ENCODE assay signal across 1 cellular context in genomic region chr6:139337830-139338229, GRCh38.
TF ChIP-seq lines count a peak whose summit lies in the region.

No MANE protein-coding gene starts in this region.

TF ChIP-seq in K562, 482 proteins besides CTCF, POLR2A, EP300 and RAD21 (continued from another document):
- TF ChIP-seq PBX2 (CRISPR knock-in tag; IDR thresholded peaks at IDR 0.05; ENCODE audit: low read depth), result no peak
- TF ChIP-seq PBX2 (tag; conservative IDR thresholded peaks at IDR 0.05; ENCODE audit: low read depth), result no peak
- no peak for TF ChIP-seq NFRKB (IDR thresholded peaks at IDR 0.05; ENCODE audit: low read depth)
- no peak for TF ChIP-seq USF2 (CRISPR knock-in tag; IDR thresholded peaks at IDR 0.05)
- TF ChIP-seq SP2 (IDR thresholded peaks at IDR 0.05; ENCODE audit: extremely low read depth, low read depth, low read length, poor library complexity, severe bottlenecking), result no peak
- TF ChIP-seq, protein P1, sequence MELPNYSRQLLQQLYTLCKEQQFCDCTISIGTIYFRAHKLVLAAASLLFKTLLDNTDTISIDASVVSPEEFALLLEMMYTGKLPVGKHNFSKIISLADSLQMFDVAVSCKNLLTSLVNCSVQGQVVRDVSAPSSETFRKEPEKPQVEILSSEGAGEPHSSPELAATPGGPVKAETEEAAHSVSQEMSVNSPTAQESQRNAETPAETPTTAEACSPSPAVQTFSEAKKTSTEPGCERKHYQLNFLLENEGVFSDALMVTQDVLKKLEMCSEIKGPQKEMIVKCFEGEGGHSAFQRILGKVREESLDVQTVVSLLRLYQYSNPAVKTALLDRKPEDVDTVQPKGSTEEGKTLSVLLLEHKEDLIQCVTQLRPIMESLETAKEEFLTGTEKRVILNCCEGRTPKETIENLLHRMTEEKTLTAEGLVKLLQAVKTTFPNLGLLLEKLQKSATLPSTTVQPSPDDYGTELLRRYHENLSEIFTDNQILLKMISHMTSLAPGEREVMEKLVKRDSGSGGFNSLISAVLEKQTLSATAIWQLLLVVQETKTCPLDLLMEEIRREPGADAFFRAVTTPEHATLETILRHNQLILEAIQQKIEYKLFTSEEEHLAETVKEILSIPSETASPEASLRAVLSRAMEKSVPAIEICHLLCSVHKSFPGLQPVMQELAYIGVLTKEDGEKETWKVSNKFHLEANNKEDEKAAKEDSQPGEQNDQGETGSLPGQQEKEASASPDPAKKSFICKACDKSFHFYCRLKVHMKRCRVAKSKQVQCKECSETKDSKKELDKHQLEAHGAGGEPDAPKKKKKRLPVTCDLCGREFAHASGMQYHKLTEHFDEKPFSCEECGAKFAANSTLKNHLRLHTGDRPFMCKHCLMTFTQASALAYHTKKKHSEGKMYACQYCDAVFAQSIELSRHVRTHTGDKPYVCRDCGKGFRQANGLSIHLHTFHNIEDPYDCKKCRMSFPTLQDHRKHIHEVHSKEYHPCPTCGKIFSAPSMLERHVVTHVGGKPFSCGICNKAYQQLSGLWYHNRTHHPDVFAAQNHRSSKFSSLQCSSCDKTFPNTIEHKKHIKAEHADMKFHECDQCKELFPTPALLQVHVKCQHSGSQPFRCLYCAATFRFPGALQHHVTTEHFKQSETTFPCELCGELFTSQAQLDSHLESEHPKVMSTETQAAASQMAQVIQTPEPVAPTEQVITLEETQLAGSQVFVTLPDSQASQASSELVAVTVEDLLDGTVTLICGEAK (IDR thresholded peaks at IDR 0.05), result no peak
- TF ChIP-seq, protein P1 (CRISPR knock-in tag; IDR thresholded peaks at IDR 0.05), result no peak
- no peak for TF ChIP-seq GMEB1 (CRISPR knock-in tag; IDR thresholded peaks at IDR 0.05)
- no peak for TF ChIP-seq MTF1 (CRISPR knock-in tag; IDR thresholded peaks at IDR 0.05; ENCODE audit: borderline replicate concordance)
- no peak for TF ChIP-seq ZNF318 (IDR thresholded peaks at IDR 0.05; ENCODE audit: borderline replicate concordance in 1 of 2, low read depth in 1 of 2)
- peak; percentile 55 for TF ChIP-seq MAFG (tag; conservative IDR thresholded peaks at IDR 0.05)
- no peak for TF ChIP-seq NR1H2 (CRISPR knock-in tag; IDR thresholded peaks at IDR 0.05)
- peak; percentile 29; the same call in 1 of the 2 replicates for TF ChIP-seq DMBX1 (CRISPR knock-in tag; IDR thresholded peaks at IDR 0.05; ENCODE audit: borderline replicate concordance)
- peak; percentile 54; the same call in 1 of the 2 replicates for TF ChIP-seq NFE2 (IDR thresholded peaks at IDR 0.05; ENCODE audit: low read depth)
- TF ChIP-seq VEZF1 (CRISPR knock-in tag; IDR thresholded peaks at IDR 0.05), result no peak
- TF ChIP-seq CCAR2 (IDR thresholded peaks at IDR 0.05; ENCODE audit: low read depth, low read length), result no peak
- no peak for TF ChIP-seq POLR2AphosphoS5 (IDR thresholded peaks at IDR 0.05; ENCODE audit: control insufficient read depth, insufficient read depth, low read depth, low read length)
- no peak for TF ChIP-seq JUN (IDR thresholded peaks at IDR 0.05; ENCODE audit: borderline replicate concordance, low read depth, low read length)
- no peak for TF ChIP-seq JUN (CRISPR knock-in tag; IDR thresholded peaks at IDR 0.05; ENCODE audit: borderline replicate concordance)
- TF ChIP-seq ZC3H11A (IDR thresholded peaks at IDR 0.05; ENCODE audit: low read depth, low read length), result no peak
- no peak for TF ChIP-seq ILF3 (IDR thresholded peaks at IDR 0.05; ENCODE audit: borderline replicate concordance)
- TF ChIP-seq E2F4 (CRISPR knock-in tag; IDR thresholded peaks at IDR 0.05; ENCODE audit: low read depth), result no peak
- no peak for TF ChIP-seq CEBPG (CRISPR knock-in tag; IDR thresholded peaks at IDR 0.05)
- no peak for TF ChIP-seq CEBPG (tag; conservative IDR thresholded peaks at IDR 0.05 in 1 of 2, IDR thresholded peaks at IDR 0.05 in 1 of 2)
